ENCODE assay signal across 1 cellular context in the genomic region with DNA sequence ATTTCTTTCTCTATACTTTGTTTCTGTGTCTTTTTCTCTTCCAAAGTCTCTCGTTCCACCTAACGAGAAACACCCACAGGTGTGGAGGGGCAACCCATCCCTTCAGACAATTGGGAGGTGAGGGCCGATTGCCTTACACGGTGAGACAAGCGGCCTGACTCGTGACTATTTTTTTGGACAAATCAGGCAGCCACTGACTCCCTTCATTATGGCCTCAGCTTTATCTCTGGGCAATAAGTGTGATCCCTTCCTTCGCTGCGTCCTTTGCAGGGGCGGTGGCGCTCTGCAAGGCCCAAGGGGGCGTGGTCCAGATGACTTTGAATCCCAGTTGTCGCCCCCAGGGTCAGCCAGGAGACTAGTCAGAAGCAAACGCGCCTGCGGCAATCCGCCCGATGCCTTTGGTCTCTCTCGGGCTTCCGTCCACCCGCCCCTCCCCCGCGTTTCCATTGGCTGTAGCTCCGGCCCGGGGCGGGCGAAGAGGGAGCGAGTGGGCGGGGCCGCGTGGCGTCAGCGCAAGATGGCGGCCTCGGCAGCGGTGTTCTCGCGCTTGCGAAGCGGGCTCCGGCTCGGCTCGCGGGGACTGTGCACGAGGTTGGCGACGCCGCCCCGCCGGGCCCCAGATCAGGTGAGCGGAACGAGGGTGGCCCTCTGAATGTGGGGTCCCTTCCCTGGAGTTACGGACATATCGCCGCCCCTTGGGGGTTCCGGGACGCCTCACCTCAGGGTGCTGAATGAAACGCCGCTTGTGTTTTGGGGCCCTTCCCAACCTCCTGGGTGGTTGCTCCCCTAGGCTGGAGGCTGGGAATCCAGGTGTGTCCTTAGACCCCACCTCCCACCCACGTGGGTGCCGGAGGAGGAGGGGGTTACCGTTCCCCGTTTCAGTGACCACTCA.
TF ChIP-seq lines count a peak whose summit lies in the region.

A gene (plus strand): TSS at position 502 of the 892 bp plus-strand sequence. CDS start 16 bp downstream, at position 518.

TF ChIP-seq in HEK293, 187 proteins besides CTCF, POLR2A, EP300 and RAD21 (continued from another document and continues in another):
- TF ChIP-seq, protein P1, sequence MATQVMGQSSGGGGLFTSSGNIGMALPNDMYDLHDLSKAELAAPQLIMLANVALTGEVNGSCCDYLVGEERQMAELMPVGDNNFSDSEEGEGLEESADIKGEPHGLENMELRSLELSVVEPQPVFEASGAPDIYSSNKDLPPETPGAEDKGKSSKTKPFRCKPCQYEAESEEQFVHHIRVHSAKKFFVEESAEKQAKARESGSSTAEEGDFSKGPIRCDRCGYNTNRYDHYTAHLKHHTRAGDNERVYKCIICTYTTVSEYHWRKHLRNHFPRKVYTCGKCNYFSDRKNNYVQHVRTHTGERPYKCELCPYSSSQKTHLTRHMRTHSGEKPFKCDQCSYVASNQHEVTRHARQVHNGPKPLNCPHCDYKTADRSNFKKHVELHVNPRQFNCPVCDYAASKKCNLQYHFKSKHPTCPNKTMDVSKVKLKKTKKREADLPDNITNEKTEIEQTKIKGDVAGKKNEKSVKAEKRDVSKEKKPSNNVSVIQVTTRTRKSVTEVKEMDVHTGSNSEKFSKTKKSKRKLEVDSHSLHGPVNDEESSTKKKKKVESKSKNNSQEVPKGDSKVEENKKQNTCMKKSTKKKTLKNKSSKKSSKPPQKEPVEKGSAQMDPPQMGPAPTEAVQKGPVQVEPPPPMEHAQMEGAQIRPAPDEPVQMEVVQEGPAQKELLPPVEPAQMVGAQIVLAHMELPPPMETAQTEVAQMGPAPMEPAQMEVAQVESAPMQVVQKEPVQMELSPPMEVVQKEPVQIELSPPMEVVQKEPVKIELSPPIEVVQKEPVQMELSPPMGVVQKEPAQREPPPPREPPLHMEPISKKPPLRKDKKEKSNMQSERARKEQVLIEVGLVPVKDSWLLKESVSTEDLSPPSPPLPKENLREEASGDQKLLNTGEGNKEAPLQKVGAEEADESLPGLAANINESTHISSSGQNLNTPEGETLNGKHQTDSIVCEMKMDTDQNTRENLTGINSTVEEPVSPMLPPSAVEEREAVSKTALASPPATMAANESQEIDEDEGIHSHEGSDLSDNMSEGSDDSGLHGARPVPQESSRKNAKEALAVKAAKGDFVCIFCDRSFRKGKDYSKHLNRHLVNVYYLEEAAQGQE (tag by site-specific recombination; IDR thresholded peaks at IDR 0.05) = peak; percentile 44
- TF ChIP-seq ZSCAN30 (tag by site-specific recombination; IDR thresholded peaks at IDR 0.05) = peak; percentile 52
- no peak for TF ChIP-seq ZNF354C (tag by site-specific recombination; IDR thresholded peaks at IDR 0.05; ENCODE audit: borderline replicate concordance, low read depth)
- peak; percentile 98 for TF ChIP-seq KLF16 (tag by site-specific recombination; IDR thresholded peaks at IDR 0.05)
- peak; percentile 15; the same call in 1 of the 2 replicates for TF ChIP-seq ZNF324 (tag by site-specific recombination; IDR thresholded peaks at IDR 0.05)
- no peak for TF ChIP-seq ZNF169 (tag by site-specific recombination; IDR thresholded peaks at IDR 0.05)
- TF ChIP-seq ZNF76 (tag by site-specific recombination; IDR thresholded peaks at IDR 0.05; ENCODE audit: borderline replicate concordance, low read depth) = peak; percentile 55; the same call in 1 of the 2 replicates
- TF ChIP-seq, protein P2, sequence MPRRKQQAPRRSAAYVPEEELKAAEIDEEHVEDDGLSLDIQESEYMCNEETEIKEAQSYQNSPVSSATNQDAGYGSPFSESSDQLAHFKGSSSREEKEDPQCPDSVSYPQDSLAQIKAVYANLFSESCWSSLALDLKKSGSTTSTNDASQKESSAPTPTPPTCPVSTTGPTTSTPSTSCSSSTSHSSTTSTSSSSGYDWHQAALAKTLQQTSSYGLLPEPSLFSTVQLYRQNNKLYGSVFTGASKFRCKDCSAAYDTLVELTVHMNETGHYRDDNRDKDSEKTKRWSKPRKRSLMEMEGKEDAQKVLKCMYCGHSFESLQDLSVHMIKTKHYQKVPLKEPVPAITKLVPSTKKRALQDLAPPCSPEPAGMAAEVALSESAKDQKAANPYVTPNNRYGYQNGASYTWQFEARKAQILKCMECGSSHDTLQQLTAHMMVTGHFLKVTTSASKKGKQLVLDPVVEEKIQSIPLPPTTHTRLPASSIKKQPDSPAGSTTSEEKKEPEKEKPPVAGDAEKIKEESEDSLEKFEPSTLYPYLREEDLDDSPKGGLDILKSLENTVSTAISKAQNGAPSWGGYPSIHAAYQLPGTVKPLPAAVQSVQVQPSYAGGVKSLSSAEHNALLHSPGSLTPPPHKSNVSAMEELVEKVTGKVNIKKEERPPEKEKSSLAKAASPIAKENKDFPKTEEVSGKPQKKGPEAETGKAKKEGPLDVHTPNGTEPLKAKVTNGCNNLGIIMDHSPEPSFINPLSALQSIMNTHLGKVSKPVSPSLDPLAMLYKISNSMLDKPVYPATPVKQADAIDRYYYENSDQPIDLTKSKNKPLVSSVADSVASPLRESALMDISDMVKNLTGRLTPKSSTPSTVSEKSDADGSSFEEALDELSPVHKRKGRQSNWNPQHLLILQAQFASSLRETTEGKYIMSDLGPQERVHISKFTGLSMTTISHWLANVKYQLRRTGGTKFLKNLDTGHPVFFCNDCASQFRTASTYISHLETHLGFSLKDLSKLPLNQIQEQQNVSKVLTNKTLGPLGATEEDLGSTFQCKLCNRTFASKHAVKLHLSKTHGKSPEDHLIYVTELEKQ (tag by site-specific recombination; IDR thresholded peaks at IDR 0.05; ENCODE audit: borderline replicate concordance) = no peak
- TF ChIP-seq SP2 (tag by site-specific recombination; IDR thresholded peaks at IDR 0.05) = peak; percentile 95
- TF ChIP-seq ZNF341 (tag by site-specific recombination; IDR thresholded peaks at IDR 0.05; ENCODE audit: low read depth) = no peak
- peak; percentile 90 for TF ChIP-seq SP7 (tag by site-specific recombination; IDR thresholded peaks at IDR 0.05)
- TF ChIP-seq ZBTB21 (tag by site-specific recombination; IDR thresholded peaks at IDR 0.05) = 0 out of 2 replicates have a peak, but pooled peaks have one; percentile 50
- TF ChIP-seq ZNF555 (tag by site-specific recombination; conservative IDR thresholded peaks at IDR 0.05) = no peak
- 0 out of 2 replicates have a peak, but pooled peaks have one; percentile 8 for TF ChIP-seq ZNF146 (tag by site-specific recombination; IDR thresholded peaks at IDR 0.05)
- TF ChIP-seq, protein P3, sequence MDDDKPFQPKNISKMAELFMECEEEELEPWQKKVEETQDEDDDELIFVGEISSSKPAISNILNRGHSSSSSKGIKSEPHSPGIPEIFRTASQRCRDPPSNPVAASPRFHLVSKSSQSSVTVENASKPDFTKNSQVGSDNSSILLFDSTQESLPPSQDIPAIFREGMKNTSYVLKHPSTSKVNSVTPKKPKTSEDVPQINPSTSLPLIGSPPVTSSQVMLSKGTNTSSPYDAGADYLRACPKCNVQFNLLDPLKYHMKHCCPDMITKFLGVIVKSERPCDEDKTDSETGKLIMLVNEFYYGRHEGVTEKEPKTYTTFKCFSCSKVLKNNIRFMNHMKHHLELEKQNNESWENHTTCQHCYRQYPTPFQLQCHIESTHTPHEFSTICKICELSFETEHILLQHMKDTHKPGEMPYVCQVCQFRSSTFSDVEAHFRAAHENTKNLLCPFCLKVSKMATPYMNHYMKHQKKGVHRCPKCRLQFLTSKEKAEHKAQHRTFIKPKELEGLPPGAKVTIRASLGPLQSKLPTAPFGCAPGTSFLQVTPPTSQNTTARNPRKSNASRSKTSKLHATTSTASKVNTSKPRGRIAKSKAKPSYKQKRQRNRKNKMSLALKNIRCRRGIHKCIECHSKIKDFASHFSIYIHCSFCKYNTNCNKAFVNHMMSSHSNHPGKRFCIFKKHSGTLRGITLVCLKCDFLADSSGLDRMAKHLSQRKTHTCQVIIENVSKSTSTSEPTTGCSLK (tag by site-specific recombination; IDR thresholded peaks at IDR 0.05) = no peak
- TF ChIP-seq ZNF248 (tag by site-specific recombination; IDR thresholded peaks at IDR 0.05) = no peak
- TF ChIP-seq GFI1B (tag by site-specific recombination; IDR thresholded peaks at IDR 0.05) = no peak; the same call in 1 of the 2 replicates
- TF ChIP-seq ZNF274 (IDR thresholded peaks at IDR 0.05; ENCODE audit: low read length) = no peak
- TF ChIP-seq ZNF274 (tag by site-specific recombination; IDR thresholded peaks at IDR 0.05; ENCODE audit: borderline replicate concordance) = no peak
- no peak for TF ChIP-seq ZNF670 (tag by site-specific recombination; IDR thresholded peaks at IDR 0.05; ENCODE audit: low read depth)
- TF ChIP-seq KLF9 (tag by site-specific recombination; IDR thresholded peaks at IDR 0.05; ENCODE audit: low read depth) = peak; percentile 99
- TF ChIP-seq ZNF112 (tag by site-specific recombination; IDR thresholded peaks at IDR 0.05) = no peak
- 0 out of 2 replicates have a peak, but pooled peaks have one; percentile 35 for TF ChIP-seq ZNF600 (tag by site-specific recombination; IDR thresholded peaks at IDR 0.05)
- TF ChIP-seq, protein P4, sequence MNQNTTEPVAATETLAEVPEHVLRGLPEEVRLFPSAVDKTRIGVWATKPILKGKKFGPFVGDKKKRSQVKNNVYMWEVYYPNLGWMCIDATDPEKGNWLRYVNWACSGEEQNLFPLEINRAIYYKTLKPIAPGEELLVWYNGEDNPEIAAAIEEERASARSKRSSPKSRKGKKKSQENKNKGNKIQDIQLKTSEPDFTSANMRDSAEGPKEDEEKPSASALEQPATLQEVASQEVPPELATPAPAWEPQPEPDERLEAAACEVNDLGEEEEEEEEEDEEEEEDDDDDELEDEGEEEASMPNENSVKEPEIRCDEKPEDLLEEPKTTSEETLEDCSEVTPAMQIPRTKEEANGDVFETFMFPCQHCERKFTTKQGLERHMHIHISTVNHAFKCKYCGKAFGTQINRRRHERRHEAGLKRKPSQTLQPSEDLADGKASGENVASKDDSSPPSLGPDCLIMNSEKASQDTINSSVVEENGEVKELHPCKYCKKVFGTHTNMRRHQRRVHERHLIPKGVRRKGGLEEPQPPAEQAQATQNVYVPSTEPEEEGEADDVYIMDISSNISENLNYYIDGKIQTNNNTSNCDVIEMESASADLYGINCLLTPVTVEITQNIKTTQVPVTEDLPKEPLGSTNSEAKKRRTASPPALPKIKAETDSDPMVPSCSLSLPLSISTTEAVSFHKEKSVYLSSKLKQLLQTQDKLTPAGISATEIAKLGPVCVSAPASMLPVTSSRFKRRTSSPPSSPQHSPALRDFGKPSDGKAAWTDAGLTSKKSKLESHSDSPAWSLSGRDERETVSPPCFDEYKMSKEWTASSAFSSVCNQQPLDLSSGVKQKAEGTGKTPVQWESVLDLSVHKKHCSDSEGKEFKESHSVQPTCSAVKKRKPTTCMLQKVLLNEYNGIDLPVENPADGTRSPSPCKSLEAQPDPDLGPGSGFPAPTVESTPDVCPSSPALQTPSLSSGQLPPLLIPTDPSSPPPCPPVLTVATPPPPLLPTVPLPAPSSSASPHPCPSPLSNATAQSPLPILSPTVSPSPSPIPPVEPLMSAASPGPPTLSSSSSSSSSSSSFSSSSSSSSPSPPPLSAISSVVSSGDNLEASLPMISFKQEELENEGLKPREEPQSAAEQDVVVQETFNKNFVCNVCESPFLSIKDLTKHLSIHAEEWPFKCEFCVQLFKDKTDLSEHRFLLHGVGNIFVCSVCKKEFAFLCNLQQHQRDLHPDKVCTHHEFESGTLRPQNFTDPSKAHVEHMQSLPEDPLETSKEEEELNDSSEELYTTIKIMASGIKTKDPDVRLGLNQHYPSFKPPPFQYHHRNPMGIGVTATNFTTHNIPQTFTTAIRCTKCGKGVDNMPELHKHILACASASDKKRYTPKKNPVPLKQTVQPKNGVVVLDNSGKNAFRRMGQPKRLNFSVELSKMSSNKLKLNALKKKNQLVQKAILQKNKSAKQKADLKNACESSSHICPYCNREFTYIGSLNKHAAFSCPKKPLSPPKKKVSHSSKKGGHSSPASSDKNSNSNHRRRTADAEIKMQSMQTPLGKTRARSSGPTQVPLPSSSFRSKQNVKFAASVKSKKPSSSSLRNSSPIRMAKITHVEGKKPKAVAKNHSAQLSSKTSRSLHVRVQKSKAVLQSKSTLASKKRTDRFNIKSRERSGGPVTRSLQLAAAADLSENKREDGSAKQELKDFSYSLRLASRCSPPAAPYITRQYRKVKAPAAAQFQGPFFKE (tag by site-specific recombination; IDR thresholded peaks at IDR 0.05; ENCODE audit: borderline replicate concordance) = no peak
- peak; percentile 43; the same call in 1 of the 2 replicates for TF ChIP-seq ZIC2 (tag by site-specific recombination; IDR thresholded peaks at IDR 0.05)
- TF ChIP-seq ZNF548 (tag by site-specific recombination; IDR thresholded peaks at IDR 0.05) = no peak
- TF ChIP-seq ZNF768 (tag by site-specific recombination; IDR thresholded peaks at IDR 0.05) = no peak
- TF ChIP-seq, protein P5, sequence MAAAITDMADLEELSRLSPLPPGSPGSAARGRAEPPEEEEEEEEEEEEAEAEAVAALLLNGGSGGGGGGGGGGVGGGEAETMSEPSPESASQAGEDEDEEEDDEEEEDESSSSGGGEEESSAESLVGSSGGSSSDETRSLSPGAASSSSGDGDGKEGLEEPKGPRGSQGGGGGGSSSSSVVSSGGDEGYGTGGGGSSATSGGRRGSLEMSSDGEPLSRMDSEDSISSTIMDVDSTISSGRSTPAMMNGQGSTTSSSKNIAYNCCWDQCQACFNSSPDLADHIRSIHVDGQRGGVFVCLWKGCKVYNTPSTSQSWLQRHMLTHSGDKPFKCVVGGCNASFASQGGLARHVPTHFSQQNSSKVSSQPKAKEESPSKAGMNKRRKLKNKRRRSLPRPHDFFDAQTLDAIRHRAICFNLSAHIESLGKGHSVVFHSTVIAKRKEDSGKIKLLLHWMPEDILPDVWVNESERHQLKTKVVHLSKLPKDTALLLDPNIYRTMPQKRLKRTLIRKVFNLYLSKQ (tag by site-specific recombination; IDR thresholded peaks at IDR 0.05; ENCODE audit: borderline replicate concordance) = no peak
- no peak for TF ChIP-seq ZNF175 (tag by site-specific recombination; IDR thresholded peaks at IDR 0.05)
- peak; percentile 64 for TF ChIP-seq ZNF2 (tag by site-specific recombination; IDR thresholded peaks at IDR 0.05)
- TF ChIP-seq ZNF501 (tag by site-specific recombination; IDR thresholded peaks at IDR 0.05) = peak; percentile 85
- no peak for TF ChIP-seq RBAK (tag by site-specific recombination; IDR thresholded peaks at IDR 0.05)
- TF ChIP-seq, protein P6, sequence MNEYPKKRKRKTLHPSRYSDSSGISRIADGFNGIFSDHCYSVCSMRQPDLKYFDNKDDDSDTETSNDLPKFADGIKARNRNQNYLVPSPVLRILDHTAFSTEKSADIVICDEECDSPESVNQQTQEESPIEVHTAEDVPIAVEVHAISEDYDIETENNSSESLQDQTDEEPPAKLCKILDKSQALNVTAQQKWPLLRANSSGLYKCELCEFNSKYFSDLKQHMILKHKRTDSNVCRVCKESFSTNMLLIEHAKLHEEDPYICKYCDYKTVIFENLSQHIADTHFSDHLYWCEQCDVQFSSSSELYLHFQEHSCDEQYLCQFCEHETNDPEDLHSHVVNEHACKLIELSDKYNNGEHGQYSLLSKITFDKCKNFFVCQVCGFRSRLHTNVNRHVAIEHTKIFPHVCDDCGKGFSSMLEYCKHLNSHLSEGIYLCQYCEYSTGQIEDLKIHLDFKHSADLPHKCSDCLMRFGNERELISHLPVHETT (tag by site-specific recombination; IDR thresholded peaks at IDR 0.05) = no peak; the same call in 1 of the 2 replicates
- no peak for TF ChIP-seq ZNF211 (tag by site-specific recombination; IDR thresholded peaks at IDR 0.05; ENCODE audit: low read depth)
- peak; percentile 75 for TF ChIP-seq GLIS1 (tag by site-specific recombination; IDR thresholded peaks at IDR 0.05)
